In the genomic region with DNA sequence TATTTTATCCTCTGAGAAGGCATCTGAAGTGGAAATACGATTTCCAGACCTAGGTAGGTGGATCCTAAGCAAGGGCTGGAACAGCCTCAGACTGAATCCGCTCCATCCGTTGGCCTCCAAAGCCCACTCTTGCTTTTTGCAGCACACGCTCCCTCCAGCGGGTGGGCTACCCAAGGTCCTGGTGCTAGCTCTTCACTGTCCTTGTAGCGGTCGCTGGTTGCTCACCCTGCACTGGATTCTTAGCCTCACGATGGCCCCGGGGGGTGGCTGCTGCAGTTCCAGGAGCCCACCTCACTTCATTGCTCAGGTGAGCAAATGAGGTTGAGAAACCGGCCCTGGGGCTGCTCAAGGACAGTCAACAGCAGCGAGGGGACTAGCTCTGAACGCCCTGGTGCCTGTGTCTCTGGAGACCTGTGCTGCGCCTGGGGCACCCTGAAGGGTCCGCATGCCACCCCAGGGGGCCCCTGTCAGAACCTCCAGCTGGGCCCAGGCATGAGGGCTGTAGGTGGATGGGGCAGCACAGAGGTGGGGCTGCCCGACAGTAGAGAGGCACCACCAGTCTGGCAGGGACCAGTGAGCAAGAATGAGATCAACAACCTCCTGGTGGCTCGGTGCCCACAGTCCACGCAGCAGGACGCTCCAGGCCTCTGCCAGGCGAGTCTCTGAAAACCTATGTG, we compare ENCODE assay signal across 11 cellular contexts. TPM values are rescaled to one million over a fixed set of nuclear protein-coding genes. Genes with fewer than 3 reads are reported as not detected.
DNase-seq lines count a peak whose midpoint lies in the region; ATAC-seq and TF ChIP-seq lines count a peak whose summit lies in the region.
"Had no signal": no experiment of that assay in that cellular context is flagged by ENCODE, and none has a peak within 500 bp of the region (broad histone marks: within the 10 kb centered on the region; RNA-seq: fewer than 3 reads in every experiment).

No MANE protein-coding gene starts in this region.

- CTCF ChIA-PET in HEK293 (lab: Yijun Ruan, JAX): interaction anchor here (0.6 kb wide), 1 partner anchor 106 kb away, joined by 3 read pairs; no protein-coding TSS in a partner anchor

- no peaks in the 10 kb centered on the region for H3K27me3 ChIP-seq in neural progenitor cell
- H3K27me3 ChIP-seq: cardiac muscle cell, tibial artery had no signal

- H3K36me3 Mint-ChIP-seq in brain (peaks cover 22% of the 10 kb centered on the region), neural progenitor cell (peaks cover 14% of the 10 kb centered on the region)

- H3K36me3 ChIP-seq in HEK293 (ENCODE audit: control insufficient read depth in 2 of 2, insufficient read depth in 1 of 2, low read length in 2 of 2) (peaks cover 0 to 56% of the 10 kb centered on the region in 2 experiments; a peak in 1 of 3 replicates), neural progenitor cell (no peaks in the 10 kb centered on the region)

- H3K4me3 Mint-ChIP-seq in brain: peak overlapping the region in 3 of 5 experiments; percentile 30 to 75 (median 47)
- H3K4me3 Mint-ChIP-seq in neural progenitor cell: no peak overlapping the region
- H3K4me3 Mint-ChIP-seq: activated T-cell treated with anti-CD3 and anti-CD28 coated beads, Interleukin-2, amount 50 U/mL, for 4 hours had no signal

- H3K27ac Mint-ChIP-seq in brain (peak overlapping the region in 4 of 5 experiments; percentile 25 to 84 (median 60)), neural progenitor cell (no peak overlapping the region)

- H3K4me1 ChIP-seq in HEK293 (ENCODE audit: control insufficient read depth, insufficient read depth, low read length) (peaks cover 22% of the 10 kb centered on the region), neural progenitor cell (peaks cover 28% of the 10 kb centered on the region)

- POLR2A ChIA-PET in HEK293 (lab: Yijun Ruan, JAX): interaction anchor here (1.2 kb wide), 1 partner anchor 9 kb away, joined by 3 read pairs; no protein-coding TSS in a partner anchor

- no peak overlapping the region for H3K9ac ChIP-seq in neural progenitor cell

- H3F3A ChIP-seq in neural progenitor cell (ENCODE audit: low read depth): peaks cover 25% of the 10 kb centered on the region

- H3K4me2 ChIP-seq in neural progenitor cell: peak overlapping the region; percentile 73

- H3K27me3 Mint-ChIP-seq in brain (no peaks in the 10 kb centered on the region), neural progenitor cell (ENCODE audit: insufficient read depth, low read depth) (peaks cover 9% of the 10 kb centered on the region)

- H3K4me3 ChIP-seq in HEK293 (ENCODE audit: low read depth, low read length) (no peak overlapping the region), neural progenitor cell (no peak overlapping the region)
- H3K4me3 ChIP-seq: cardiac muscle cell, tibial artery had no signal

- no peak overlapping the region for H2AFZ ChIP-seq in neural progenitor cell (replicated peaks)

- TF ChIP-seq CTCF in HEK293 (tag by site-specific recombination; IDR thresholded peaks at IDR 0.05) (no peak), brain (conservative IDR thresholded peaks at IDR 0.05) (no peak), neural progenitor cell (IDR thresholded peaks at IDR 0.05) (no peak)

- peaks cover 50% of the 10 kb centered on the region for H4K20me1 ChIP-seq in neural progenitor cell (ENCODE audit: low read depth)

- no peaks in the 10 kb centered on the region for H3K9me3 ChIP-seq in HEK293 (ENCODE audit: control insufficient read depth, insufficient read depth, low read depth, low read length)
- no peaks in the 10 kb centered on the region for H3K9me3 ChIP-seq in neural progenitor cell (ENCODE audit: low read depth)
- H3K9me3 ChIP-seq: tibial artery had no signal

- H3K9me3 Mint-ChIP-seq in brain (no peaks in the 10 kb centered on the region), neural progenitor cell (no peaks in the 10 kb centered on the region)
- H3K9me3 Mint-ChIP-seq: activated T-cell treated with anti-CD3 and anti-CD28 coated beads, Interleukin-2, amount 50 U/mL, for 4 hours had no signal

- peaks cover 31% of the 10 kb centered on the region for H3K4me1 Mint-ChIP-seq in brain
- H3K4me1 Mint-ChIP-seq in neural progenitor cell: peaks cover 32% of the 10 kb centered on the region

- DNase-seq in COR-L47 (lab: John Stamatoyannopoulos, UW) (peak; percentile 44), neural progenitor cell (ENCODE audit: low spot score) (no peak), Ammon's horn (ENCODE audit: low spot score) (no peak), NCI-H1048 (lab: John Stamatoyannopoulos, UW) (no peak)

- peak overlapping the region; percentile 5; the same call in 1 of the 2 replicates for H3K27ac ChIP-seq in HEK293 (ENCODE audit: extremely low read depth, low read depth, low read length)
- no peak overlapping the region for H3K27ac ChIP-seq in neural progenitor cell
- H3K27ac ChIP-seq: cardiac muscle cell, tibial artery had no signal

- ATAC-seq in GM21526 (IDR thresholded peaks at IDR 0.05; ENCODE audit: low FRiP score, unreplicated experiment): no peak

- H3K79me2 ChIP-seq in neural progenitor cell (ENCODE audit: low read depth): peaks cover 31% of the 10 kb centered on the region

TF ChIP-seq in HEK293, 187 proteins besides CTCF, POLR2A, EP300 and RAD21:
- TF ChIP-seq ZNF341 (tag by site-specific recombination; IDR thresholded peaks at IDR 0.05; ENCODE audit: low read depth): peak; percentile 35; the same call in 1 of the 2 replicates
- TF ChIP-seq ZNF837 (tag by site-specific recombination; IDR thresholded peaks at IDR 0.05): no peak
- no peak for TF ChIP-seq ZNF654 (tag by site-specific recombination; IDR thresholded peaks at IDR 0.05; ENCODE audit: low read depth)
- 0 out of 2 replicates have a peak, but pooled peaks have one; percentile 22 for TF ChIP-seq ZIC2 (tag by site-specific recombination; IDR thresholded peaks at IDR 0.05)

RNA-seq across cellular contexts. Expression of a gene that starts 4.3 kb away (rescaled TPM):
- polyA plus RNA-seq in brain (ENCODE audit: insufficient read depth, low read depth, low replicate concordance): 174 TPM
- total RNA-seq in neural progenitor cell (ENCODE audit: low replicate concordance): 32.1 and 52.9 TPM in 2 replicates

RNA-seq across cellular contexts. Expression of a gene that starts 8.6 kb away (rescaled TPM):
- 1.9 TPM for polyA plus RNA-seq in brain (ENCODE audit: insufficient read depth, low read depth, low replicate concordance)
- 0.81 TPM in 1 of 2 replicates, not detected in the other for total RNA-seq in neural progenitor cell (ENCODE audit: low replicate concordance)
- total RNA-seq: H4 had no signal

RNA-seq across cellular contexts. Expression of a gene that starts 18.4 kb away (rescaled TPM):
- polyA plus RNA-seq in brain (ENCODE audit: insufficient read depth, low read depth, low replicate concordance): 235 TPM
- total RNA-seq in neural progenitor cell (ENCODE audit: low replicate concordance): 27.6 and 55.0 TPM in 2 replicates

RNA-seq across cellular contexts. Expression of a gene that starts 56.3 kb away (rescaled TPM):
- 24.3 TPM for polyA plus RNA-seq in brain (ENCODE audit: insufficient read depth, low read depth, low replicate concordance)
- 68.5 and 73.5 TPM in 2 replicates for total RNA-seq in neural progenitor cell (ENCODE audit: low replicate concordance)
